Comparison of ENCODE assay signal across 21 cellular contexts in genomic region chr17:28544402-28545140, GRCh38. TPM values are rescaled to one million over a fixed set of nuclear protein-coding genes. Genes with fewer than 3 reads are reported as not detected.
DNase-seq lines count a peak whose midpoint lies in the region; ATAC-seq and TF ChIP-seq lines count a peak whose summit lies in the region.
"Had no signal": no experiment of that assay in that cellular context is flagged by ENCODE, and none has a peak within 500 bp of the region (broad histone marks: within the 10 kb centered on the region; RNA-seq: fewer than 3 reads in every experiment).

No MANE protein-coding gene starts in this region.

- H3K9me3 ChIP-seq in CD4-positive, CD25-positive, alpha-beta regulatory T cell (ENCODE audit: control insufficient read depth in 2 of 2, low read length in 2 of 2) = no peaks in the 10 kb centered on the region
- no peaks in the 10 kb centered on the region for H3K9me3 ChIP-seq in endodermal cell (ENCODE audit: control insufficient read depth, low read length)
- no peaks in the 10 kb centered on the region for H3K9me3 ChIP-seq in SJCRH30 (replicated peaks)
- H3K9me3 ChIP-seq: A549 had no signal

- no peaks in the 10 kb centered on the region for H3K27me3 Mint-ChIP-seq in CD4-positive, CD25-positive, alpha-beta regulatory T cell
- H3K27me3 Mint-ChIP-seq in IgD-negative memory B cell (no peaks in the 10 kb centered on the region), endodermal cell (ENCODE audit: insufficient read depth) (no peaks in the 10 kb centered on the region)

- no peak for TF ChIP-seq CTCF in endodermal cell (conservative IDR thresholded peaks at IDR 0.05)

- no peak overlapping the region for H3K9ac ChIP-seq in endodermal cell (ENCODE audit: extremely low read depth, low read length, poor library complexity, severe bottlenecking)
- H3K9ac ChIP-seq: GM23248, KMS-11 had no signal

- H3K4me1 ChIP-seq in CD4-positive, CD25-positive, alpha-beta regulatory T cell (ENCODE audit: control insufficient read depth, insufficient read depth, low read length, poor library complexity, severe bottlenecking) = peaks cover 24% of the 10 kb centered on the region
- H3K4me1 ChIP-seq in endodermal cell (ENCODE audit: control insufficient read depth, insufficient read depth, low read length) (peaks cover 3% of the 10 kb centered on the region), SJCRH30 (no peaks in the 10 kb centered on the region)
- H3K4me1 ChIP-seq: A549 had no signal

- peaks cover 10% of the 10 kb centered on the region for H3K36me3 ChIP-seq in CD4-positive, CD25-positive, alpha-beta regulatory T cell (ENCODE audit: control insufficient read depth, insufficient read depth, low read length)
- no peaks in the 10 kb centered on the region for H3K36me3 ChIP-seq in endodermal cell (ENCODE audit: control insufficient read depth, insufficient read depth, low read length)
- no peaks in the 10 kb centered on the region for H3K36me3 ChIP-seq in SJCRH30

- no peak overlapping the region for H3K4me3 Mint-ChIP-seq in CD4-positive, CD25-positive, alpha-beta regulatory T cell
- peak overlapping the region in 1 of 4 donors; percentile 40 for H3K4me3 Mint-ChIP-seq in IgD-negative memory B cell
- no peak overlapping the region for H3K4me3 Mint-ChIP-seq in endodermal cell

- H3K9me3 Mint-ChIP-seq in CD4-positive, CD25-positive, alpha-beta regulatory T cell = no peaks in the 10 kb centered on the region
- H3K9me3 Mint-ChIP-seq in IgD-negative memory B cell (no peaks in the 10 kb centered on the region), endodermal cell (no peaks in the 10 kb centered on the region)

- peaks cover 7 to 28% (median 18%) of the 10 kb centered on the region in 4 donors for H3K4me1 Mint-ChIP-seq in CD4-positive, CD25-positive, alpha-beta regulatory T cell
- H3K4me1 Mint-ChIP-seq in IgD-negative memory B cell (peaks cover 27 to 33% (median 30%) of the 10 kb centered on the region in 3 donors), endodermal cell (peaks cover 17% of the 10 kb centered on the region)

- no peak overlapping the region for H3K27ac ChIP-seq in CD4-positive, CD25-positive, alpha-beta regulatory T cell (ENCODE audit: insufficient read depth, low read length, poor library complexity, severe bottlenecking)
- no peak overlapping the region for H3K27ac ChIP-seq in endodermal cell (ENCODE audit: low read depth, low read length)
- no peak overlapping the region for H3K27ac ChIP-seq in SJCRH30
- H3K27ac ChIP-seq: A549, GM23248, KMS-11 had no signal

- 85 to 100% methylated on average over 2 to 4 of the region's 4 CpGs for WGBS in endodermal cell (ENCODE audit: insufficient coverage in 1 of 2, insufficient read length in 1 of 2), 2 experiments

- H3K4me3 ChIP-seq in CD4-positive, CD25-positive, alpha-beta regulatory T cell (ENCODE audit: low read depth, low read length) = no peak overlapping the region
- H3K4me3 ChIP-seq in endodermal cell (ENCODE audit: low read length) = no peak overlapping the region
- no peak overlapping the region for H3K4me3 ChIP-seq in SJCRH30
- H3K4me3 ChIP-seq: A549, GM23248 had no signal

- H3K27ac Mint-ChIP-seq in CD4-positive, CD25-positive, alpha-beta regulatory T cell = peak overlapping the region in 2 of 3 donors; percentile 29 to 35
- peak overlapping the region in 2 of 3 donors; percentile 82 to 86 for H3K27ac Mint-ChIP-seq in IgD-negative memory B cell
- no peak overlapping the region for H3K27ac Mint-ChIP-seq in endodermal cell

- ATAC-seq in CD4-positive, CD25-positive, alpha-beta regulatory T cell (ENCODE audit: low read depth in 2 of 2) = no peak
- ATAC-seq: A549, SK-N-SH treated with all-trans-retinoic acid at 6 μM for 48 hours had no signal

- intact Hi-C loops in posterior vena cava (cut with DNase I) = no loop called here

- no peak for DNase-seq in CD4-positive, CD25-positive, alpha-beta regulatory T cell
- DNase-seq in endodermal cell = peak; percentile 57
- DNase-seq in posterior vena cava (ENCODE audit: low spot score) = peak; percentile 55
- DNase-seq in DMS 273 (lab: John Stamatoyannopoulos, UW; ENCODE audit: unreplicated experiment) = no peak
- DNase-seq in COR-L47 (lab: John Stamatoyannopoulos, UW) = no peak
- DNase-seq in SJCRH30 = no peak
- DNase-seq: C1 segment of cervical spinal cord, DMS 273 treated with DMSO at 0.1 percent for 48 hours, GF-D8, GM23248, NCI-H1417, NCI-H187 treated with DMSO at 0.1 percent for 48 hours, NCI-H2227 treated with DMSO at 0.1 percent for 48 hours, NCI-H510A treated with DMSO at 0.1 percent for 48 hours, SHP77 had no signal

- H3K36me3 Mint-ChIP-seq in CD4-positive, CD25-positive, alpha-beta regulatory T cell = peaks cover 4% of the 10 kb centered on the region
- H3K36me3 Mint-ChIP-seq in IgD-negative memory B cell = peaks cover 2% of the 10 kb centered on the region
- H3K36me3 Mint-ChIP-seq in endodermal cell (ENCODE audit: low read depth) = peaks cover 6% of the 10 kb centered on the region

- H3K27me3 ChIP-seq in CD4-positive, CD25-positive, alpha-beta regulatory T cell (ENCODE audit: control insufficient read depth, insufficient read depth, low read length) = no peaks in the 10 kb centered on the region
- no peaks in the 10 kb centered on the region for H3K27me3 ChIP-seq in endodermal cell (ENCODE audit: control insufficient read depth, insufficient read depth, low read length, poor library complexity, severe bottlenecking)
- no peaks in the 10 kb centered on the region for H3K27me3 ChIP-seq in SJCRH30

RNA-seq across cellular contexts. Expression of gene UNC119, which starts 7.9 kb away (rescaled TPM):
- total RNA-seq in CD4-positive, CD25-positive, alpha-beta regulatory T cell = 66.9 TPM
- polyA plus RNA-seq in CD4-positive, CD25-positive, alpha-beta regulatory T cell = 10 to 100 TPM; 29.5 to 35.0 (median 31.2) TPM
- polyA plus RNA-seq in IgD-negative memory B cell = 69.5 TPM
- 10 to 100 TPM; 46.7 to 59.0 TPM for total RNA-seq in endodermal cell
- 64.3 TPM for polyA plus RNA-seq in endodermal cell (2013, experiment 1 of 2)
- 59.8 TPM for polyA plus RNA-seq in endodermal cell (2013, experiment 2 of 2)
- 10 to 100 TPM; 12.9 to 15.6 TPM for total RNA-seq in posterior vena cava
- total RNA-seq in SJCRH30 (2014; rRNA removed; shearing (Covaris generic)) = 53.7 and 58.7 TPM in 2 replicates

RNA-seq across cellular contexts. Expression of gene PIGS, which starts 26.8 kb away (rescaled TPM):
- 59.7 TPM for total RNA-seq in CD4-positive, CD25-positive, alpha-beta regulatory T cell
- polyA plus RNA-seq in CD4-positive, CD25-positive, alpha-beta regulatory T cell = 10 to 100 TPM; 53.3 to 82.6 (median 67.1) TPM
- 48.4 TPM for polyA plus RNA-seq in IgD-negative memory B cell
- total RNA-seq in endodermal cell (10 to 100 TPM; 34.9 to 43.0 TPM), posterior vena cava (10 to 100 TPM; 27.6 to 33.8 TPM)
- 69.2 TPM for polyA plus RNA-seq in endodermal cell (2013, experiment 1 of 2)
- polyA plus RNA-seq in endodermal cell (2013, experiment 2 of 2) = 59.0 TPM
- 38.0 and 41.8 TPM in 2 replicates for total RNA-seq in SJCRH30 (2014; rRNA removed; shearing (Covaris generic))

RNA-seq across cellular contexts. Expression of gene ALDOC, which starts 32.1 kb away (rescaled TPM):
- 33.0 TPM for total RNA-seq in CD4-positive, CD25-positive, alpha-beta regulatory T cell
- polyA plus RNA-seq in CD4-positive, CD25-positive, alpha-beta regulatory T cell = 100 to 1,000 TPM in 1 of 4 donors, 10 to 100 TPM in 3; 68.2 to 109 (median 92.4) TPM
- polyA plus RNA-seq in IgD-negative memory B cell = 28.0 TPM
- total RNA-seq in endodermal cell (10 to 100 TPM; 12.3 to 14.1 TPM), posterior vena cava (1 to 10 TPM; 6.9 to 8.4 TPM)
- polyA plus RNA-seq in endodermal cell (2013, experiment 1 of 2) = 46.7 TPM
- polyA plus RNA-seq in endodermal cell (2013, experiment 2 of 2) = 37.3 TPM
- total RNA-seq in SJCRH30 (2014; rRNA removed; shearing (Covaris generic)) = 0.18 and 0.47 TPM in 2 replicates

RNA-seq across cellular contexts. Expression of gene FOXN1, which starts 38.4 kb away (rescaled TPM):
- not detected for total RNA-seq in CD4-positive, CD25-positive, alpha-beta regulatory T cell
- not detected for polyA plus RNA-seq in CD4-positive, CD25-positive, alpha-beta regulatory T cell
- polyA plus RNA-seq in IgD-negative memory B cell = not detected
- total RNA-seq in endodermal cell (not detected), posterior vena cava (not detected)
- polyA plus RNA-seq in endodermal cell (2013, experiment 1 of 2) = not detected
- not detected for polyA plus RNA-seq in endodermal cell (2013, experiment 2 of 2)
- total RNA-seq in SJCRH30 (2014; rRNA removed; shearing (Covaris generic)) = not detected in 2 replicates
- total RNA-seq: Daoy, GM23248, RPMI7951 had no signal
- polyA plus RNA-seq: A549, GM23248 had no signal

RNA-seq across cellular contexts. Expression of gene SPAG5, which starts 54.3 kb away (rescaled TPM):
- 37.7 TPM for total RNA-seq in CD4-positive, CD25-positive, alpha-beta regulatory T cell
- 1 to 10 TPM in 3 of 4 donors, under 1 TPM in 1; 0.84 to 2.2 (median 1.8) TPM for polyA plus RNA-seq in CD4-positive, CD25-positive, alpha-beta regulatory T cell
- 2.2 TPM for polyA plus RNA-seq in IgD-negative memory B cell
- total RNA-seq in endodermal cell (100 to 1,000 TPM in 1 of 2 donors, 10 to 100 TPM in 1; 84.8 to 132 TPM), posterior vena cava (1 to 10 TPM; 1.8 to 1.9 TPM)
- 103 TPM for polyA plus RNA-seq in endodermal cell (2013, experiment 1 of 2)
- polyA plus RNA-seq in endodermal cell (2013, experiment 2 of 2) = 113 TPM
- 131 and 147 TPM in 2 replicates for total RNA-seq in SJCRH30 (2014; rRNA removed; shearing (Covaris generic))

Comparison
In these comparisons a context has a peak if more than half of its experiments do, and no peak if none do; other contexts are left out.
1. DNase-seq: peak in endodermal cell (single experiment) and posterior vena cava (single experiment); none in CD4-positive, CD25-positive, alpha-beta regulatory T cell (0 of 3), DMS 273 (single experiment), COR-L47 (single experiment) and SJCRH30 (0 of 2).